8 cellular contexts compared by ENCODE assay signal in the genomic region with DNA sequence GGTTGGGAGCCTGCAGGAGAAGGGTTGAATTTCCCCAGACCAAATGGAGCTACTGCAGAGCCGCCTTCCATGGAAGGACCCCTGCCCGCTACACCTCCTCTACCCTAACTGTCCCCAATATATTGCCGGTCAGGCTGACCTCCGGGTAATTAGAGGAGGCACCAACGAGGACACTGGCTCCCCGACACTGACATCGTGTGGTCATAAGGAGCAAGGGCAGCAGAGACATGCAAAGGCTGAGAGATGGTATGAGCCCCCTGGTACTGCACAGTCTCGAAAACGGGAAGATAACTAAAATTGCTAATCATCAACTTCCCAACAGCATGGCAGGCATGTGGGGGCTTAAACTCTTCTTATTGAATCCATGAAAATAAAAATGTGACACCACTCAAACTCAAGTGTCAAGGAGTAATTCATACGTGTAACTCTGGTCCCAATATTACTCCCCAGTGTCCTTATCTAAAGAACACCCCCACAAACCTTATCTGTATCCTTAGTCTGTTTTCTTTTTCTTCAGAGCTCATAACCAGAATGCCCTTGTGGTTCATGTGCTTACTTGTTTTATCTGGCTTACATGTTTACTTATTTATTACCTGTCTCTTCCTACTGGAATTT. TPM values are rescaled to one million over a fixed set of nuclear protein-coding genes. Genes with fewer than 3 reads are reported as not detected.
DNase-seq lines count a peak whose midpoint lies in the region; ATAC-seq and TF ChIP-seq lines count a peak whose summit lies in the region.

No MANE protein-coding gene starts in this region.

- H3K27me3 Mint-ChIP-seq in glutamatergic neuron (ENCODE audit: unreplicated experiment), result peaks cover 2% of the 10 kb centered on the region

- in situ Hi-C loops in Caki2 (cut with HindIII; ENCODE audit: low pct_unique_long_range_greater_than_20kb, low sequenced_read_pairs), result no loop called here

- intact Hi-C loops in posterior vena cava (cut with DNase I), result loop anchor here in 1 of 2 donors (10.0 kb wide), 1 partner anchor 61 kb away; the partner anchor contains the start of gene CCKBR

- TF ChIP-seq CTCF in glutamatergic neuron (IDR thresholded peaks at IDR 0.05; ENCODE audit: partially characterized antibody, unreplicated experiment), result peak; percentile 59

- peaks cover 6% of the 10 kb centered on the region for H3K9me3 Mint-ChIP-seq in glutamatergic neuron (ENCODE audit: unreplicated experiment)

- H3K4me1 Mint-ChIP-seq in glutamatergic neuron (ENCODE audit: low read depth, unreplicated experiment), result peaks cover 8% of the 10 kb centered on the region

- ATAC-seq in GM19035 (IDR thresholded peaks at IDR 0.05; ENCODE audit: unreplicated experiment) (peak; percentile 77), HG03103 (IDR thresholded peaks at IDR 0.05; ENCODE audit: low read depth, unreplicated experiment) (peak; percentile 64)

- H3K27ac Mint-ChIP-seq in glutamatergic neuron (ENCODE audit: unreplicated experiment), result no peak overlapping the region

- DNase-seq in Caki2 (ENCODE audit: low read depth) (peak; percentile 40), NCI-H460 (ENCODE audit: extremely low read depth, low read depth) (peak; percentile 40), activated T-cell treated with anti-CD3 and anti-CD28 coated beads for 48 hours (ENCODE audit: low read depth) (peak; percentile 25), glutamatergic neuron (peak; percentile 62), posterior vena cava (ENCODE audit: low spot score) (peak; percentile 87), GOT3 (lab: John Stamatoyannopoulos, UW) (no peak)

- H3K36me3 Mint-ChIP-seq in glutamatergic neuron (ENCODE audit: unreplicated experiment), result no peaks in the 10 kb centered on the region

- H3K4me3 Mint-ChIP-seq in glutamatergic neuron (ENCODE audit: unreplicated experiment), result no peak overlapping the region

RNA-seq across cellular contexts. Expression of gene CAVIN3, which starts 4.4 kb away (rescaled TPM):
- 278 and 342 TPM in 2 replicates for total RNA-seq in Caki2 (2014; rRNA removed; shearing (Covaris generic); ENCODE audit: low replicate concordance)
- 8.9 and 9.8 TPM in 2 replicates for total RNA-seq in NCI-H460 (2014; rRNA removed; shearing (Covaris generic))
- polyA plus RNA-seq in NCI-H460 (2014; cell fraction: nucleus; rRNA removed), result 24.1 and 30.6 TPM in 2 replicates
- total RNA-seq in glutamatergic neuron (ENCODE audit: unreplicated experiment) (5.9 TPM), posterior vena cava (100 to 1,000 TPM; 156 to 166 TPM)

RNA-seq across cellular contexts. Expression of gene CCKBR, which starts 56.3 kb away (rescaled TPM):
- not detected in 2 replicates for total RNA-seq in Caki2 (2014; rRNA removed; shearing (Covaris generic); ENCODE audit: low replicate concordance)
- total RNA-seq in NCI-H460 (2014; rRNA removed; shearing (Covaris generic)), result not detected in 2 replicates
- polyA plus RNA-seq in NCI-H460 (2014; cell fraction: nucleus; rRNA removed), result not detected in 2 replicates
- total RNA-seq in glutamatergic neuron (ENCODE audit: unreplicated experiment) (0.96 TPM), posterior vena cava (not detected)

Comparison
In these comparisons a context has a peak if more than half of its experiments do, and no peak if none do; other contexts are left out.
1. RNA of gene CAVIN3, which starts 4.4 kb away (total RNA-seq): 278 to 342 TPM in Caki2 and 156 to 166 TPM in posterior vena cava; 8.9 to 9.8 TPM in NCI-H460 and 5.9 TPM in glutamatergic neuron (single experiment); every median in the first group is over 10 times any median in the second.